In the genomic region with DNA sequence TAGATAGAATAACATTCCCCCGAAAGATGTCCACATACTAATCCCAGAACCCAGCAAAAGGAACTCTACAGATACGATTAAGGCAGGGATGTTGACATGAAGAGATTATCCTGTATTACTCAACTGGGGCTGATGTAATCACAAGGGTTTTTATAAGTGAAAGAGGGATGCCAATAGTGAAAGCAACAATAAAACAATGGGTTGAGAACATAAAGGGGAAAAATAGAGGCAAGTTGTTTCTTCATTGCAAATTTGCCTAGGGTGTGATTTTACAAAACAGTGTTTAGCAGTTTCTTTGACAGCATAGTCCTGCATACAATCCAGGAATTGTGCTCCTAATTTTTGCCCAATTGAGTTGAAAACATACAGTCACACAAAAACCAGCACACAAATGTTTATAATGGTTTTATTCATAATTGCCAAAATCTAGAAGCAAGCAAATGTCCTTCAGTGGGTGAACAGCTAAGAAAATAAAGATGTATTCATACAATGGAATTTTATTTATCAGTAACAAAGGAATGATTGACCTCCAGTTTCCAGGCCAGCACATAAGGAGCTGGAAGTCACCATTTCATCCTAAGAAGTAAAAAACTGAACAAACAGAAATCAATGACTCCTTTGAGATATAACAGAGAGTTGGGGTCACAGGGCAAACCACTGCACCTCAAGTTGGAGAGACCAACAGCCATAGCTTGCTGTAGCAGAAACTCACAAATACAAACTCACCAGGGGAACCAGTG, we compare ENCODE assay signal across 10 cellular contexts.
DNase-seq lines count a peak whose midpoint lies in the region; ATAC-seq and TF ChIP-seq lines count a peak whose summit lies in the region.
"Had no signal": no experiment of that assay in that cellular context is flagged by ENCODE, and none has a peak within 500 bp of the region (broad histone marks: within the 10 kb centered on the region; RNA-seq: fewer than 3 reads in every experiment).

No MANE protein-coding gene starts in this region.

- no peak overlapping the region for H3K4me3 Mint-ChIP-seq in osteocyte (ENCODE audit: unreplicated experiment)
- H3K4me3 Mint-ChIP-seq in activated T-helper 2 cell treated with anti-CD3 and anti-CD28 coated beads, Interferon-gamma antibody, Interleukin-2, Interleukin-4, amounts not matched to agents 10 μg/mL and 5 μg/mL and 100 μg/mL, durations not matched to agents 14 hours and 24 hours and 36 hours (ENCODE audit: low read depth), result no peak overlapping the region

- no peak for TF ChIP-seq CTCF in fibroblast of lung (conservative IDR thresholded peaks at IDR 0.05 in 1 of 2, IDR thresholded peaks at IDR 0.05 in 1 of 2; ENCODE audit: low read depth in 1 of 2, low read length in 2 of 2)
- no peak for TF ChIP-seq CTCF in osteocyte (IDR thresholded peaks at IDR 0.05)

- peak; percentile 54 for DNase-seq in EH (ENCODE audit: low read depth)
- DNase-seq in NCI-H82 (lab: John Stamatoyannopoulos, UW), result peak; percentile 49
- DNase-seq in fibroblast of lung (ENCODE audit: low read depth in 2 of 2), result peak; percentile 53 to 76
- no peak for DNase-seq in osteocyte (ENCODE audit: extremely low spot score, unreplicated experiment)
- no peak for DNase-seq in NCI-H2171 treated with DMSO at 0.1 percent for 48 hours (lab: John Stamatoyannopoulos, UW)
- DNase-seq in activated T-helper 2 cell treated with anti-CD3 and anti-CD28 coated beads, Interferon-gamma antibody, Interleukin-2, Interleukin-4, amounts not matched to agents 10 μg/mL and 5 μg/mL and 100 μg/mL, durations not matched to agents 14 hours and 24 hours and 36 hours (ENCODE audit: low spot score), result no peak
- DNase-seq: NCI-H526, T-helper 2 cell had no signal

- H3K9me3 Mint-ChIP-seq in osteocyte (ENCODE audit: unreplicated experiment), result peaks cover 6% of the 10 kb centered on the region
- peaks cover 10% of the 10 kb centered on the region for H3K9me3 Mint-ChIP-seq in activated T-helper 2 cell treated with anti-CD3 and anti-CD28 coated beads, Interferon-gamma antibody, Interleukin-2, Interleukin-4, amounts not matched to agents 10 μg/mL and 5 μg/mL and 100 μg/mL, durations not matched to agents 14 hours and 24 hours and 36 hours

- no peaks in the 10 kb centered on the region for H3K36me3 ChIP-seq in fibroblast of lung (ENCODE audit: control insufficient read depth, insufficient read depth, low read length)

- H3K4me1 ChIP-seq in fibroblast of lung (ENCODE audit: control insufficient read depth, extremely low read depth, insufficient read depth, low read length), result no peaks in the 10 kb centered on the region

- H2AFZ ChIP-seq in fibroblast of lung (ENCODE audit: low read length), result no peak overlapping the region

- H3K36me3 Mint-ChIP-seq in osteocyte (ENCODE audit: unreplicated experiment), result peaks cover 18% of the 10 kb centered on the region
- H3K36me3 Mint-ChIP-seq in activated T-helper 2 cell treated with anti-CD3 and anti-CD28 coated beads, Interferon-gamma antibody, Interleukin-2, Interleukin-4, amounts not matched to agents 10 μg/mL and 5 μg/mL and 100 μg/mL, durations not matched to agents 14 hours and 24 hours and 36 hours (ENCODE audit: low read depth), result peaks cover 33% of the 10 kb centered on the region

- H3K9ac ChIP-seq in fibroblast of lung (ENCODE audit: insufficient read depth, low read length), result no peak overlapping the region

- H3K4me2 ChIP-seq in fibroblast of lung (ENCODE audit: extremely low read depth, insufficient read depth, low read length), result no peak overlapping the region

- H3K27me3 Mint-ChIP-seq in osteocyte (ENCODE audit: unreplicated experiment), result no peaks in the 10 kb centered on the region
- H3K27me3 Mint-ChIP-seq in activated T-helper 2 cell treated with anti-CD3 and anti-CD28 coated beads, Interferon-gamma antibody, Interleukin-2, Interleukin-4, amounts not matched to agents 10 μg/mL and 5 μg/mL and 100 μg/mL, durations not matched to agents 14 hours and 24 hours and 36 hours (ENCODE audit: low read depth), result no peaks in the 10 kb centered on the region

- no peaks in the 10 kb centered on the region for H4K20me1 ChIP-seq in fibroblast of lung (ENCODE audit: control insufficient read depth, extremely low read depth, insufficient read depth, low read length)

- H3K4me3 ChIP-seq in fibroblast of lung (replicated peaks in 1 of 4; ENCODE audit: control extremely low read depth in 1 of 4, insufficient read depth in 1 of 4, low read depth in 3 of 4, low read length in 4 of 4), result no peak overlapping the region

- H3K9me3 ChIP-seq in fibroblast of lung (ENCODE audit: control insufficient read depth, insufficient read depth, low read depth, low read length), result no peaks in the 10 kb centered on the region

- no peaks in the 10 kb centered on the region for H3K79me2 ChIP-seq in fibroblast of lung (ENCODE audit: control insufficient read depth, insufficient read depth, low read length)

- ATAC-seq in GM21367 (IDR thresholded peaks at IDR 0.05; ENCODE audit: unreplicated experiment), result no peak
- no peak for ATAC-seq in GM19463 (IDR thresholded peaks at IDR 0.05; ENCODE audit: unreplicated experiment)

- no peaks in the 10 kb centered on the region for H3K27me3 ChIP-seq in fibroblast of lung (ENCODE audit: control insufficient read depth, insufficient read depth, low read length)

- peaks cover 6% of the 10 kb centered on the region for H3K4me1 Mint-ChIP-seq in osteocyte (ENCODE audit: unreplicated experiment)
- peaks cover 6% of the 10 kb centered on the region for H3K4me1 Mint-ChIP-seq in activated T-helper 2 cell treated with anti-CD3 and anti-CD28 coated beads, Interferon-gamma antibody, Interleukin-2, Interleukin-4, amounts not matched to agents 10 μg/mL and 5 μg/mL and 100 μg/mL, durations not matched to agents 14 hours and 24 hours and 36 hours (ENCODE audit: low read depth)

- H3K27ac ChIP-seq in fibroblast of lung (ENCODE audit: insufficient read depth, low read length), result no peak overlapping the region

- intact Hi-C loops in activated T-helper 2 cell treated with anti-CD3 and anti-CD28 coated beads, Interferon-gamma antibody, Interleukin-2, Interleukin-4, amounts not matched to agents 10 μg/mL and 5 μg/mL and 100 μg/mL, durations not matched to agents 14 hours and 24 hours and 36 hours (cut with micrococcal nuclease), result no loop called here

- peak overlapping the region; percentile 29 for H3K27ac Mint-ChIP-seq in osteocyte (ENCODE audit: unreplicated experiment)
- H3K27ac Mint-ChIP-seq in activated T-helper 2 cell treated with anti-CD3 and anti-CD28 coated beads, Interferon-gamma antibody, Interleukin-2, Interleukin-4, amounts not matched to agents 10 μg/mL and 5 μg/mL and 100 μg/mL, durations not matched to agents 14 hours and 24 hours and 36 hours, result no peak overlapping the region

Comparison
In these comparisons a context has a peak if more than half of its experiments do, and no peak if none do; other contexts are left out.
1. DNase-seq: peak in EH (single experiment), NCI-H82 (single experiment) and fibroblast of lung (2 of 2); none in osteocyte (single experiment), NCI-H2171 treated with DMSO at 0.1 percent for 48 hours (single experiment) and activated T-helper 2 cell treated with anti-CD3 and anti-CD28 coated beads, Interferon-gamma antibody, Interleukin-2, Interleukin-4, amounts not matched to agents 10 μg/mL and 5 μg/mL and 100 μg/mL, durations not matched to agents 14 hours and 24 hours and 36 hours (single experiment).